Comparison of ENCODE assay signal across 8 cellular contexts in the genomic region with DNA sequence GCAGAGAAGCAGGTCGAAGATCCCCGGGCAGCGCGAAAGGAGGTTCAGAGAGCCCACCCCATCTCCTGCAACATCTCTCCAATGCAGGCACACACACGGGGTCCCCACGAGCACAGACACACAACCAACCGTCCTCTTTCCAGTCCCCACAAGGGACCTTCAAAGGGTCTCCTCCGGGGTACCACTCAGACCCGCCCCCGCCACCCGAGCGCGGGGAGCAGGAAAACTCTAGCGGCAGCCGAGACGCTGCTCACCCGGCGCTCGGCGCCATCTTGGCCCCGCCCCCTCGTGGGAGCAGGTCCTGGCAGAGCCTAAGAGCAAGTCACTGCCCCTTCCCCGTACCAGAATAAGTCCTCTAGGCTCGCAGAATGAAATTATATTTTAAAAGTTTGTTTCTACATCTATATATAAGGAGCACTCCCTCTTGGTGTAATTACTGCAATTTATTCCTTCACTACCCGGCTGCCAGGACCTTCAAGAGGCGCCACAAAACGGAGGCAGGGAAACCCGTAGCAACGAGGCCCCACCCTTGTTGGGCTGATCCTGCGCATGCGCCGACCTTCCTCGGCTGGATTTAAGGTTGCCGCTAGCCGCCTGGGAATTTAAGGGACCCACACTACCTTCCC. TPM values are rescaled to one million over a fixed set of nuclear protein-coding genes. Genes with fewer than 3 reads are reported as not detected.
DNase-seq lines count a peak whose midpoint lies in the region; ATAC-seq and TF ChIP-seq lines count a peak whose summit lies in the region.

A gene with protein sequence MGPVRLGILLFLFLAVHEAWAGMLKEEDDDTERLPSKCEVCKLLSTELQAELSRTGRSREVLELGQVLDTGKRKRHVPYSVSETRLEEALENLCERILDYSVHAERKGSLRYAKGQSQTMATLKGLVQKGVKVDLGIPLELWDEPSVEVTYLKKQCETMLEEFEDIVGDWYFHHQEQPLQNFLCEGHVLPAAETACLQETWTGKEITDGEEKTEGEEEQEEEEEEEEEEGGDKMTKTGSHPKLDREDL (plus strand): TSS at position 560 of the 626 bp plus-strand sequence. CDS start 111 bp downstream, outside the sequence.
Gene TAF6 (minus strand): TSS at position 284 of the 626 bp plus-strand sequence. CDS start 5,149 bp downstream, outside the sequence.

- TF ChIP-seq POLR2A in breast epithelium (IDR thresholded peaks at IDR 0.05), result peak; percentile 62

- under 1% methylated on average over 35 of the region's 35 CpGs for WGBS in smooth muscle cell (ENCODE audit: low lambda C conversion rate)

- CTCF ChIA-PET in AG04449 (lab: Yijun Ruan, JAX), result interaction anchor here (2.7 kb wide), 1 partner anchor 11 kb away, joined by 23 read pairs; no protein-coding TSS in a partner anchor

- H3K9ac ChIP-seq in smooth muscle cell (ENCODE audit: low read depth), result peak within 1 kb of the TSS; percentile 94

- no peaks in the 10 kb centered on the region for H4K20me1 ChIP-seq in smooth muscle cell (ENCODE audit: low read depth)

- intact Hi-C loops in breast epithelium (cut with DNase I; ENCODE audit: low total_unique reads), result loop anchor here (5.0 kb wide), 1 partner anchor 843 kb away; no protein-coding TSS in a partner anchor

- H3K4me2 ChIP-seq in smooth muscle cell, result peak within 1 kb of the TSS; percentile 96

- peaks cover 18% of the 10 kb centered on the region for H3K79me2 ChIP-seq in smooth muscle cell (ENCODE audit: low read depth)

- H3K36me3 ChIP-seq in WERI-Rb-1 (no peaks in the 10 kb centered on the region; the same call in none of the 2 replicates), breast epithelium (no peaks in the 10 kb centered on the region), smooth muscle cell (ENCODE audit: low read depth) (no peaks in the 10 kb centered on the region)

- peaks cover 3% of the 10 kb centered on the region for H3F3A ChIP-seq in smooth muscle cell (ENCODE audit: low read depth)

- peaks cover 3 to 7% of the 10 kb centered on the region in 2 donors for H3K4me1 ChIP-seq in breast epithelium
- H3K4me1 ChIP-seq in smooth muscle cell (ENCODE audit: low read depth), result peaks cover 10% of the 10 kb centered on the region

- H2AFZ ChIP-seq in smooth muscle cell (ENCODE audit: low read depth), result peak within 1 kb of the TSS; percentile 93

- H3K4me3 ChIP-seq in AG04449 (ENCODE audit: low read depth, low read length) (peak within 1 kb of the TSS; percentile 95), WERI-Rb-1 (ENCODE audit: low read depth, low read length) (peak within 1 kb of the TSS; percentile 88), breast epithelium (peak within 1 kb of the TSS; percentile 63 to 81 (median 76)), smooth muscle cell (peak within 1 kb of the TSS; percentile 96)

- H3K27ac ChIP-seq in WERI-Rb-1 (peak within 1 kb of the TSS; percentile 90), breast epithelium (peak within 1 kb of the TSS; percentile 80 to 88), smooth muscle cell (ENCODE audit: low read depth) (peak within 1 kb of the TSS; percentile 92)

- H3K9me3 ChIP-seq in WERI-Rb-1 (ENCODE audit: severe bottlenecking), result no peaks in the 10 kb centered on the region
- H3K9me3 ChIP-seq in breast epithelium, result no peaks in the 10 kb centered on the region
- H3K9me3 ChIP-seq in smooth muscle cell (replicated peaks; ENCODE audit: low read depth), result no peaks in the 10 kb centered on the region

- DNase-seq in AG04449 (ENCODE audit: low read depth, low spot score) (peak; percentile 72), NCI-H2227 (lab: John Stamatoyannopoulos, UW; ENCODE audit: unreplicated experiment) (peak; percentile 98), WERI-Rb-1 (peak; percentile 96), breast epithelium (ENCODE audit: low spot score in 2 of 2) (peak; percentile 93 to 95), iPS-NIHi7 (ENCODE audit: extremely low spot score) (peak; percentile 99), smooth muscle cell (lab: John Stamatoyannopoulos, UW; ENCODE audit: unreplicated experiment) (peak; percentile 80)

- POLR2A ChIA-PET in AG04449 (lab: Yijun Ruan, JAX), result no interaction called here

- H3K27me3 ChIP-seq in WERI-Rb-1 (ENCODE audit: insufficient read depth, low read depth, severe bottlenecking) (no peaks in the 10 kb centered on the region), breast epithelium (no peaks in the 10 kb centered on the region), smooth muscle cell (ENCODE audit: low read depth) (no peaks in the 10 kb centered on the region)

- ATAC-seq in GM18870 (IDR thresholded peaks at IDR 0.05; ENCODE audit: unreplicated experiment), result peak; percentile 73
- peak; percentile 59 for ATAC-seq in HG03135 (IDR thresholded peaks at IDR 0.05; ENCODE audit: unreplicated experiment)

- TF ChIP-seq CTCF in AG04449 (IDR thresholded peaks at IDR 0.05; ENCODE audit: insufficient read depth, low read length, missing control alignments), result no peak
- no peak for TF ChIP-seq CTCF in WERI-Rb-1 (IDR thresholded peaks at IDR 0.05; ENCODE audit: low read depth, low read length)
- TF ChIP-seq CTCF in breast epithelium (IDR thresholded peaks at IDR 0.05), result no peak
- TF ChIP-seq CTCF in smooth muscle cell (IDR thresholded peaks at IDR 0.05; ENCODE audit: borderline replicate concordance, insufficient read depth, poor library complexity, severe bottlenecking), result no peak

RNA-seq across cellular contexts. Expression of the first gene that starts in this region (rescaled TPM):
- total RNA-seq in breast epithelium (10 to 100 TPM in 2 of 3 donors, 1 to 10 TPM in 1; 7.2 to 11.8 (median 11.3) TPM), smooth muscle cell (22.6 and 26.6 TPM in 2 replicates)
- 29.3 and 39.5 TPM in 2 replicates for polyA plus RNA-seq in smooth muscle cell

RNA-seq across cellular contexts. Expression of gene TAF6, which starts in this region (rescaled TPM):
- 10 to 100 TPM; 31.5 to 35.0 (median 34.4) TPM for total RNA-seq in breast epithelium
- total RNA-seq in smooth muscle cell, result 26.6 and 61.0 TPM in 2 replicates
- 78.0 and 83.9 TPM in 2 replicates for polyA plus RNA-seq in smooth muscle cell

Comparison
In these comparisons a context has a peak if more than half of its experiments do, and no peak if none do; other contexts are left out.
1. Peak in every context shown above with its lines: DNase-seq, ATAC-seq, H3K4me3 ChIP-seq and H3K27ac ChIP-seq.